In genomic region chr17:45983614-45984310, GRCh38 we compare ENCODE assay signal across 1 cellular context.
TF ChIP-seq lines count a peak whose summit lies in the region.

No MANE protein-coding gene starts in this region.

TF ChIP-seq in GM23338, 12 proteins besides CTCF, POLR2A, EP300 and RAD21 (continued from another document):
- TF ChIP-seq ZNF462 (CRISPR knock-in tag; IDR thresholded peaks at IDR 0.05): no peak
- TF ChIP-seq JUNB (IDR thresholded peaks at IDR 0.05; ENCODE audit: unreplicated experiment): no peak
- TF ChIP-seq CREB1 (CRISPR knock-in tag; IDR thresholded peaks at IDR 0.05; ENCODE audit: low read depth): no peak
- no peak for TF ChIP-seq NANOG (IDR thresholded peaks at IDR 0.05; ENCODE audit: borderline replicate concordance)
- TF ChIP-seq ZNF114 (CRISPR knock-in tag; IDR thresholded peaks at IDR 0.05): no peak
- TF ChIP-seq POLR2AphosphoS5 (IDR thresholded peaks at IDR 0.05; ENCODE audit: low read depth): no peak
